ENCODE assay signal across 8 cellular contexts in the genomic region with DNA sequence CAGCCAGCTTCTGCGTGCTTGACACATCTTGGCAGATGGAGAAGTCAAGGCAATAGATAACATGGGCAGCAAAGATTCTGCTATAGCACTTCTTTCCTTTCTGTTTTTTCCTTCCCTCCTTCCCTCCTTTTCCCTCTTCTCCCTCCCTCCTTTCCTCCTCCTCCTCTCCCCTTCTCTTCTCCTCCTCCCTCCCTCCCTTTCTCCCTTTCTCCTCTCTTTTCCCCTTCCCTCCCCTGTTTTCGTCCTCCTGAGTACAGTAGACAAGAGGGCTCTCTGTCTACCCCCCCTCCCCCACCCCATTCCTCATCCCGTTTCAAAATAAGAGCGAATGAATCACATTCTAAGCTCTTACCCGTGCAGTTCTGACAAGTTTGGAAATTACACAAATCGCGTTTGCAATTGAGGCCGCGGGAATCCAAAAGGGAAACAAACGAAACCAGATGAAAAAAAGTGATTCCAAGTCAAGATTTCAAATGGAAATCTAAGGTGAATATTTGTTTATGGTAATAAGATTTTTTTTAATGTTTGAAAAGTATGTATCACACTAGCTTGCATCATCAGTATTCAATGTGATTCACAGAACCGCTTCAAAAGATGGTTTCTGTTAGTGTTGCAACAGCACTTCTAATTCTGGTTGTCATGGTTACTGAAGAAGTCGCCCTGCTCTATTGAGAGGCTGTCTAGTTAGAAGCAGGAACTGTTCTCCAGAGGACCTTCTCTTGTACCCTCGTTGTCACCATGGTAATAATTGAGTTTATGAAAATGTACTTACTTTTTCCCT. TPM values are rescaled to one million over a fixed set of nuclear protein-coding genes. Genes with fewer than 3 reads are reported as not detected.
DNase-seq lines count a peak whose midpoint lies in the region; ATAC-seq, FAIRE-seq and TF ChIP-seq lines count a peak whose summit lies in the region.

No MANE protein-coding gene starts in this region.

- no peak overlapping the region for H2BK120ac ChIP-seq in H1 (replicated peaks; ENCODE audit: low read depth, low read length)
- H2BK120ac ChIP-seq in mesendoderm (ENCODE audit: low read depth, low read length), result no peak overlapping the region

- ATAC-seq in GM21717 (IDR thresholded peaks at IDR 0.05; ENCODE audit: unreplicated experiment), result peak; percentile 48
- peak; percentile 57 for ATAC-seq in activated B cell treated with CpG ODN at 0.5 μM for 24 hours (ENCODE audit: low read depth)
- peak; percentile 83 for ATAC-seq in stimulated activated naive CD8-positive, alpha-beta T cell treated with anti-CD3 and anti-CD28 coated beads, Interleukin-15, Interleukin-2, amounts not matched to agents 100 U/mL and 50 U/mL, for 24 hours

- no peak overlapping the region for H3K14ac ChIP-seq in H1 (ENCODE audit: insufficient read length)

- H3K18ac ChIP-seq in H1 (ENCODE audit: extremely low read depth, low read length) (no peak overlapping the region), mesendoderm (ENCODE audit: low read length) (no peak overlapping the region)

- no peak for FAIRE-seq in H1 (lab: Jason Lieb, UNC)

- H2BK5ac ChIP-seq in H1 (ENCODE audit: low read depth, low read length), result no peak overlapping the region
- H2BK5ac ChIP-seq in mesendoderm (ENCODE audit: low read length), result no peak overlapping the region

- peak; percentile 38 for DNase-seq in MG63
- no peak for DNase-seq in activated B cell treated with CpG ODN at 0.5 μM for 24 hours
- DNase-seq in H1 (ENCODE audit: low read depth in 1 of 2, low spot score in 2 of 2), result no peak
- DNase-seq in mesendoderm, result peak; percentile 81
- DNase-seq in stimulated activated naive CD8-positive, alpha-beta T cell treated with anti-CD3 and anti-CD28 coated beads, Interleukin-15, Interleukin-2, amounts not matched to agents 100 U/mL and 50 U/mL, for 24 hours, result peak; percentile 32
- no peak for DNase-seq in D341Med (ENCODE audit: low spot score)

- no peak overlapping the region for H3K27ac ChIP-seq in DOHH2 (ENCODE audit: low read depth, low read length)
- no peak overlapping the region for H3K27ac ChIP-seq in H1 (ENCODE audit: low read depth, low read length)
- H3K27ac ChIP-seq in mesendoderm (ENCODE audit: low read depth, low read length), result no peak overlapping the region

- TF ChIP-seq RAD21 in H1 (IDR thresholded peaks at IDR 0.05 in 1 of 2, conservative IDR thresholded peaks at IDR 0.05 in 1 of 2; ENCODE audit: low read depth in 2 of 2, low read length in 2 of 2), result no peak

- no peak overlapping the region for H3K56ac ChIP-seq in H1 (replicated peaks; ENCODE audit: insufficient read length, low read depth, low read length)
- H3K56ac ChIP-seq in mesendoderm (ENCODE audit: low read length), result no peak overlapping the region

- H3K23me2 ChIP-seq in H1 (ENCODE audit: low read depth, low read length), result peaks cover 17% of the 10 kb centered on the region

- H3K9ac ChIP-seq in H1 (replicated peaks in 1 of 4; ENCODE audit: extremely low read depth in 1 of 4, low read depth in 3 of 4, low read length in 3 of 4) (no peak overlapping the region), mesendoderm (ENCODE audit: low read length) (no peak overlapping the region)

- no peaks in the 10 kb centered on the region for H3K36me3 ChIP-seq in DOHH2 (ENCODE audit: control insufficient read depth, low read length)
- no peaks in the 10 kb centered on the region for H3K36me3 ChIP-seq in MG63
- no peaks in the 10 kb centered on the region for H3K36me3 ChIP-seq in H1 (ENCODE audit: control insufficient read depth in 2 of 4, insufficient read depth in 4 of 4, low read length in 3 of 4)
- H3K36me3 ChIP-seq in mesendoderm (ENCODE audit: control insufficient read depth, insufficient read depth, low read length), result no peaks in the 10 kb centered on the region

- H2AK5ac ChIP-seq in H1 (ENCODE audit: low read depth, low read length) (no peak overlapping the region), mesendoderm (ENCODE audit: low read length) (no peak overlapping the region)

- H3K9me3 ChIP-seq in DOHH2 (ENCODE audit: control insufficient read depth, insufficient read depth, low read length) (no peaks in the 10 kb centered on the region), MG63 (no peaks in the 10 kb centered on the region), H1 (ENCODE audit: insufficient read depth in 2 of 2, low read depth in 1 of 2, low read length in 1 of 2) (no peaks in the 10 kb centered on the region)

- no peaks in the 10 kb centered on the region for H3K36me3 Mint-ChIP-seq in activated B cell treated with CpG ODN at 0.5 μM for 24 hours (ENCODE audit: low read depth)

- H3K79me1 ChIP-seq in H1 (ENCODE audit: low read depth, low read length) (no peaks in the 10 kb centered on the region), mesendoderm (ENCODE audit: low read length) (no peaks in the 10 kb centered on the region)

- H3K4me3 ChIP-seq in DOHH2 (ENCODE audit: low read length), result peak overlapping the region; percentile 70
- H3K4me3 ChIP-seq in MG63, result peak overlapping the region; percentile 40
- H3K4me3 ChIP-seq in H1 (ENCODE audit: extremely low read depth in 1 of 4, insufficient read depth in 2 of 4, low read depth in 3 of 4, low read length in 4 of 4), result peak overlapping the region; percentile 34 to 70 (median 47); a peak in 7 of 8 replicates
- no peak overlapping the region for H3K4me3 ChIP-seq in mesendoderm (ENCODE audit: low read length)

- intact Hi-C loops in activated B cell treated with CpG ODN at 0.5 μM for 24 hours (cut with micrococcal nuclease), result loop anchor here (1.0 to 5.0 kb wide), 6 partner anchors 72 to 289 kb away; a partner anchor contains a TSS

- H3K4me1 ChIP-seq in DOHH2 (ENCODE audit: control insufficient read depth, low read length) (peaks cover 25% of the 10 kb centered on the region), H1 (replicated peaks in 1 of 4; ENCODE audit: control insufficient read depth in 3 of 4, insufficient read depth in 4 of 4, low read length in 3 of 4) (peaks cover 6 to 10% (median 8%) of the 10 kb centered on the region in 4 experiments), mesendoderm (ENCODE audit: control insufficient read depth, low read depth, low read length) (peaks cover 2% of the 10 kb centered on the region)

- H3K79me2 ChIP-seq in DOHH2 (ENCODE audit: control insufficient read depth, low read length), result no peaks in the 10 kb centered on the region
- H3K79me2 ChIP-seq in H1 (ENCODE audit: control insufficient read depth in 1 of 2, insufficient read depth in 2 of 2, low read length in 2 of 2), result no peaks in the 10 kb centered on the region
- no peaks in the 10 kb centered on the region for H3K79me2 ChIP-seq in mesendoderm (ENCODE audit: control insufficient read depth, insufficient read depth, low read length)

- TF ChIP-seq EP300 in H1 (IDR thresholded peaks at IDR 0.05; ENCODE audit: borderline replicate concordance in 1 of 2, low read depth in 2 of 2, low read length in 2 of 2), result no peak

- no peak overlapping the region for H4K91ac ChIP-seq in H1 (replicated peaks; ENCODE audit: insufficient read length, low read length)

- CTCF ChIA-PET in activated B cell treated with CpG ODN at 0.5 μM for 24 hours (lab: Charles Lee) (interaction anchor here (1.2 kb wide), 2 partner anchors 14 to 196 kb away, joined by 3 to 4 read pairs; no protein-coding TSS in a partner anchor), H1 (lab: Charles Lee; ENCODE audit: partially characterized antibody) (interaction anchor here (0.7 to 2.1 kb wide), 8 partner anchors 9 to 291 kb away, joined by 3 to 6 read pairs (median 4); a partner anchor contains a TSS)

- H3K4ac ChIP-seq in H1 (replicated peaks; ENCODE audit: insufficient read length, low read depth, low read length) (no peak overlapping the region), mesendoderm (ENCODE audit: low read depth, low read length) (no peak overlapping the region)

- H2AFZ ChIP-seq in H1 (ENCODE audit: low read length), result no peak overlapping the region

- no peak for TF ChIP-seq POLR2A in H1 (IDR thresholded peaks at IDR 0.05; ENCODE audit: control extremely low read depth in 1 of 2, low read depth in 2 of 2, low read length in 2 of 2)

- H4K20me1 ChIP-seq in DOHH2 (ENCODE audit: control insufficient read depth, insufficient read depth, low read depth, low read length), result no peaks in the 10 kb centered on the region
- H4K20me1 ChIP-seq in H1 (replicated peaks in 1 of 2; ENCODE audit: control insufficient read depth in 1 of 2, insufficient read depth in 2 of 2, low read length in 2 of 2), result peaks cover 0 to 5% of the 10 kb centered on the region in 2 experiments

- 5% methylated on average over 13 of the region's 13 CpGs; no CpG with 5 or more reads in 1 of the 2 experiments for WGBS in H1 (ENCODE audit: extremely low coverage in 1 of 2, insufficient coverage in 1 of 2, insufficient read length in 1 of 2, insufficient replicate concordance in 2 of 2, low coverage in 1 of 2, low lambda C conversion rate in 2 of 2, missing lambda C conversion rate in 1 of 2), 2 experiments
- no CpG with 5 or more reads among the region's 13 CpGs for WGBS in mesendoderm (ENCODE audit: extremely low coverage, insufficient coverage, low lambda C conversion rate)

- H4K8ac ChIP-seq in H1 (ENCODE audit: extremely low read depth, insufficient read depth, low read length), result no peak overlapping the region
- no peak overlapping the region for H4K8ac ChIP-seq in mesendoderm (ENCODE audit: low read depth, low read length)

- TF ChIP-seq CTCF in DOHH2 (IDR thresholded peaks at IDR 0.05; ENCODE audit: low read depth, low read length, poor library complexity, severe bottlenecking) (no peak), activated B cell treated with CpG ODN at 0.5 μM for 24 hours (IDR thresholded peaks at IDR 0.05) (no peak), H1 (IDR thresholded peaks at IDR 0.05; ENCODE audit: control extremely low read depth in 1 of 3, insufficient read depth in 1 of 3, low read depth in 1 of 3, low read length in 3 of 3) (no peak)

- no peak overlapping the region for H2BK15ac ChIP-seq in H1 (ENCODE audit: low read length)
- H2BK15ac ChIP-seq in mesendoderm (replicated peaks; ENCODE audit: low read depth), result no peak overlapping the region

- peaks cover 5% of the 10 kb centered on the region; the same call in 1 of the 2 replicates for H3F3A ChIP-seq in DOHH2 (ENCODE audit: control insufficient read depth, insufficient read depth)

- peaks cover 28% of the 10 kb centered on the region for H3K4me1 Mint-ChIP-seq in activated B cell treated with CpG ODN at 0.5 μM for 24 hours

- no peak overlapping the region for H2BK20ac ChIP-seq in H1 (ENCODE audit: low read length)

- peak overlapping the region; percentile 70 for H3K4me2 ChIP-seq in DOHH2 (ENCODE audit: low read length)
- H3K4me2 ChIP-seq in H1 (ENCODE audit: insufficient read depth in 1 of 2, low read depth in 2 of 2, low read length in 2 of 2), result peak overlapping the region; percentile 86 to 98
- peak overlapping the region; percentile 93 for H3K4me2 ChIP-seq in mesendoderm (ENCODE audit: low read length)

- H3K9me3 Mint-ChIP-seq in activated B cell treated with CpG ODN at 0.5 μM for 24 hours, result no peaks in the 10 kb centered on the region

- no peak overlapping the region for H3K27ac Mint-ChIP-seq in activated B cell treated with CpG ODN at 0.5 μM for 24 hours

- peak overlapping the region; percentile 84 for H3K4me3 Mint-ChIP-seq in activated B cell treated with CpG ODN at 0.5 μM for 24 hours

- peaks cover 19% of the 10 kb centered on the region for H3K27me3 Mint-ChIP-seq in activated B cell treated with CpG ODN at 0.5 μM for 24 hours

- no peaks in the 10 kb centered on the region for H3K9me2 ChIP-seq in DOHH2 (replicated peaks; ENCODE audit: control insufficient read depth, low read length)

- POLR2A ChIA-PET in activated B cell treated with CpG ODN at 0.5 μM for 24 hours (lab: Charles Lee), result interaction anchor here (0.6 to 1.4 kb wide), 5 partner anchors 12 to 1617 kb away, joined by 3 to 8 read pairs (median 4); a partner anchor contains a TSS
- POLR2A ChIA-PET in H1 (lab: Charles Lee; ENCODE audit: partially characterized antibody), result interaction anchor here (0.8 to 1.1 kb wide), 3 partner anchors 50 to 290 kb away, joined by 3 read pairs; a partner anchor contains a TSS

- H3K23ac ChIP-seq in H1 (ENCODE audit: insufficient read length) (no peak overlapping the region), mesendoderm (ENCODE audit: low read length) (no peak overlapping the region)

- H4K5ac ChIP-seq in H1 (ENCODE audit: insufficient read length, low read depth, low read length), result no peak overlapping the region
- H4K5ac ChIP-seq in mesendoderm (ENCODE audit: low read length), result no peak overlapping the region

- H3K27me3 ChIP-seq in DOHH2 (ENCODE audit: control insufficient read depth, low read length), result peaks cover 42% of the 10 kb centered on the region
- no peaks in the 10 kb centered on the region; the same call in 1 of the 2 replicates for H3K27me3 ChIP-seq in MG63
- peaks cover 8 to 36% (median 29%) of the 10 kb centered on the region in 4 experiments; a peak in 6 of 7 replicates for H3K27me3 ChIP-seq in H1 (replicated peaks in 1 of 4; ENCODE audit: control insufficient read depth in 3 of 4, extremely low read depth in 1 of 4, insufficient read depth in 3 of 4, low read length in 3 of 4)
- H3K27me3 ChIP-seq in mesendoderm (ENCODE audit: insufficient read depth, low read length, poor library complexity), result peaks cover 6% of the 10 kb centered on the region

- H2BK12ac ChIP-seq in H1 (ENCODE audit: low read depth, low read length), result no peak overlapping the region

RNA-seq across cellular contexts. Expression of a gene that starts 1.3 kb away (rescaled TPM):
- not detected in 2 replicates for total RNA-seq in MG63 (2014; rRNA removed; shearing (Covaris generic); ENCODE audit: low replicate concordance)
- 0.39 and 0.51 TPM in 2 replicates for total RNA-seq in activated B cell treated with CpG ODN at 0.5 μM for 24 hours
- not detected in 2 replicates for total RNA-seq in H1 (2021; fragmentation: NEBNext Ultra II Directional; extraction: Animal tissue kit (Norgen Biotek cat#: 25700))
- polyA plus RNA-seq in H1 (2011; rRNA removed), result not detected in 2 replicates
- 0.03 TPM for polyA plus RNA-seq in H1 (2011; cell fraction: cytosol; rRNA removed)
- 0.16 TPM for polyA plus RNA-seq in H1 (2011; cell fraction: nucleus; rRNA removed)
- not detected in 4 replicates for polyA plus RNA-seq in H1 (2012, experiment 1 of 2)
- not detected for polyA plus RNA-seq in H1 (2012, experiment 2 of 2)
- polyA plus RNA-seq in H1 (2013, experiment 1 of 2), result not detected
- 0.02 TPM for polyA plus RNA-seq in H1 (2013, experiment 2 of 2)
- not detected in 2 replicates for polyA minus RNA-seq in H1 (2011; rRNA and poly(A)+ RNA removed)
- polyA minus RNA-seq in H1 (2011; cell fraction: cytosol; rRNA and poly(A)+ RNA removed), result not detected
- not detected for polyA minus RNA-seq in H1 (2011; cell fraction: nucleus; rRNA and poly(A)+ RNA removed)
- 0.03 TPM for polyA plus RNA-seq in mesendoderm (2013, experiment 1 of 2)
- polyA plus RNA-seq in mesendoderm (2013, experiment 2 of 2), result 0.03 TPM

Comparison
In these comparisons a context has a peak if more than half of its experiments do, and no peak if none do; other contexts are left out.
1. DNase-seq: peak in MG63 (single experiment), mesendoderm (single experiment) and stimulated activated naive CD8-positive, alpha-beta T cell treated with anti-CD3 and anti-CD28 coated beads, Interleukin-15, Interleukin-2, amounts not matched to agents 100 U/mL and 50 U/mL, for 24 hours (single experiment); none in activated B cell treated with CpG ODN at 0.5 μM for 24 hours (single experiment), H1 (0 of 2) and D341Med (single experiment).
2. Peak in every context shown above with its lines, with median percentiles within 50 percentile points of each other: H3K4me2 ChIP-seq and ATAC-seq.